ENCODE assay signal across 26 cellular contexts in genomic region chr9:99189887-99190596, GRCh38.
"Had no signal": no experiment of that assay in that cellular context is flagged by ENCODE, and none has a peak within 500 bp of the region (broad histone marks: within the 10 kb centered on the region; RNA-seq: fewer than 3 reads in every experiment).

No MANE protein-coding gene starts in this region.

- DNase-seq: activated CD4-positive, alpha-beta T cell treated with anti-CD3 and anti-CD28 coated beads for 4 hours; activated CD4-positive, alpha-beta T cell treated with anti-CD3 and anti-CD28 coated beads, Interleukin-2, amount 50 U/mL, for 48 hours; activated CD4-positive, CD25-positive, alpha-beta regulatory T cell; activated CD8-positive, alpha-beta memory T cell treated with anti-CD3 and anti-CD28 coated beads, Interleukin-2, amount 50 U/mL, for 48 hours; activated naive CD4-positive, alpha-beta T cell; activated naive CD8-positive, alpha-beta T cell treated with anti-CD3 and anti-CD28 coated beads for 36 hours; activated T-cell treated with anti-CD3 and anti-CD28 coated beads, Interleukin-2, amount 50 U/mL, for 4 hours; amniotic stem cell; effector memory CD8-positive, alpha-beta T cell; heart left ventricle; left colon; nephron progenitor cell; nucleus accumbens; right lobe of liver; small intestine; stimulated activated CD4-positive, alpha-beta T cell treated with anti-CD3 and anti-CD28 coated beads, Interleukin-2, amount 100 ng/mL, for 24 hours; T-helper 17 cell; testis had no signal

- H3K9me3 Mint-ChIP-seq: activated naive CD8-positive, alpha-beta T cell treated with anti-CD3 and anti-CD28 coated beads for 36 hours; activated T-cell treated with anti-CD3 and anti-CD28 coated beads, Interleukin-2, amount 50 U/mL, for 4 hours; activated T-helper 2 cell treated with anti-CD3 and anti-CD28 coated beads, Interferon-gamma antibody, Interleukin-2, Interleukin-4, amounts not matched to agents 10 μg/mL and 5 μg/mL and 100 μg/mL, durations not matched to agents 14 hours and 24 hours and 36 hours; effector memory CD8-positive, alpha-beta T cell; memory B cell; stimulated activated effector memory CD8-positive, alpha-beta T cell treated with anti-CD3 and anti-CD28 coated beads, Interleukin-12 subunit alpha, Interleukin-12 subunit beta, amount 100 ng/mL, for 72 hours; type B pancreatic cell had no signal

- H3K27me3 Mint-ChIP-seq: activated naive CD8-positive, alpha-beta T cell treated with anti-CD3 and anti-CD28 coated beads for 36 hours; memory B cell had no signal

- H3K36me3 Mint-ChIP-seq: activated naive CD8-positive, alpha-beta T cell treated with anti-CD3 and anti-CD28 coated beads for 36 hours; memory B cell; stimulated activated effector memory CD8-positive, alpha-beta T cell treated with anti-CD3 and anti-CD28 coated beads, Interleukin-12 subunit alpha, Interleukin-12 subunit beta, amount 100 ng/mL, for 72 hours; type B pancreatic cell had no signal

- H3K4me3 ChIP-seq: dorsolateral prefrontal cortex, gastroesophageal sphincter, heart left ventricle, right lobe of liver, testis, vagina had no signal

- H3K4me3 Mint-ChIP-seq: activated naive CD8-positive, alpha-beta T cell treated with anti-CD3 and anti-CD28 coated beads for 36 hours; activated T-cell treated with anti-CD3 and anti-CD28 coated beads, Interleukin-2, amount 50 U/mL, for 4 hours; effector memory CD8-positive, alpha-beta T cell; memory B cell; nephron progenitor cell; stimulated activated effector memory CD8-positive, alpha-beta T cell treated with anti-CD3 and anti-CD28 coated beads, Interleukin-12 subunit alpha, Interleukin-12 subunit beta, amount 100 ng/mL, for 72 hours; T-helper 17 cell; type B pancreatic cell had no signal

- ATAC-seq: activated T-cell treated with anti-CD3 and anti-CD28 coated beads, Interleukin-2, amount 50 U/mL, for 4 hours; effector memory CD8-positive, alpha-beta T cell; esophagus mucosa; gastroesophageal sphincter; heart left ventricle; left colon; right lobe of liver; stimulated activated effector memory CD8-positive, alpha-beta T cell treated with anti-CD3 and anti-CD28 coated beads, Interleukin-12 subunit alpha, Interleukin-12 subunit beta, amount 100 ng/mL, for 72 hours; T-helper 17 cell had no signal

- H3K27ac Mint-ChIP-seq: activated naive CD8-positive, alpha-beta T cell treated with anti-CD3 and anti-CD28 coated beads for 36 hours; activated T-helper 2 cell treated with anti-CD3 and anti-CD28 coated beads, Interferon-gamma antibody, Interleukin-2, Interleukin-4, amounts not matched to agents 10 μg/mL and 5 μg/mL and 100 μg/mL, durations not matched to agents 14 hours and 24 hours and 36 hours; nephron progenitor cell; T-helper 17 cell; type B pancreatic cell had no signal

- H3K4me1 Mint-ChIP-seq: nephron progenitor cell had no signal
